Comparison of ENCODE assay signal across 17 cellular contexts in the genomic region with DNA sequence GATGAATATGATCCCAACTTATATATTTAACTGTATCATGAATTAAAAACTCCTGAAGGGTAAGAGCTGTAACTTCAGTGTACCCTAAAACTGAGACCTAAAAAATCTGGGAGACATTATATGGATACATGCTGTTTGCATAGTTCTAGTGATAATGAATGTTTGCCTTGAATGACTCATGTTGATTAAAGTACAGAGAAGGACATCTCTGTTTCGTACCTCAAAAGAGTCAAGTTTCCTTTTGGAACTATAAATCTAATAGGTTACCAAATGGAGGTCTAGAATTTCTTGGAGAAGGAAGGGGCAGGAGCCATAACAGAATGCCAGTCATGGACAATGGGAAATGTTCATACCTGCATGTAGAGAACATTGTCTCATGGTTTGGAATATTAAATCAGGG.
DNase-seq lines count a peak whose midpoint lies in the region; ATAC-seq and TF ChIP-seq lines count a peak whose summit lies in the region.
"Had no signal": no experiment of that assay in that cellular context is flagged by ENCODE, and none has a peak within 500 bp of the region (broad histone marks: within the 10 kb centered on the region; RNA-seq: fewer than 3 reads in every experiment).

No MANE protein-coding gene starts in this region.

- DNase-seq in Caco-2, result no peak
- peak; percentile 40 for DNase-seq in LoVo (ENCODE audit: low spot score)
- DNase-seq in hepatocyte (ENCODE audit: low spot score), result no peak
- DNase-seq in prostate gland (ENCODE audit: low spot score), result no peak
- no peak for DNase-seq in NCI-H146 (lab: John Stamatoyannopoulos, UW)
- no peak for DNase-seq in posterior cingulate gyrus
- DNase-seq: AML-193, GF-D8, GM23248, KBM-7, MG63, NCI-H1092 treated with DMSO at 0.1 percent for 48 hours, NCI-H187 treated with DMSO at 0.1 percent for 48 hours, NCI-H2171 treated with DMSO at 0.1 percent for 48 hours, NCI-H510A had no signal

- H3K4me1 Mint-ChIP-seq in Caco-2 (ENCODE audit: low read depth, unreplicated experiment), result peaks cover 33% of the 10 kb centered on the region

- TF ChIP-seq CTCF in Caco-2 (IDR thresholded peaks at IDR 0.05; ENCODE audit: insufficient read depth in 1 of 2, low read depth in 1 of 2, low read length in 1 of 2, severe bottlenecking in 1 of 2, unreplicated experiment in 1 of 2) (no peak), hepatocyte (IDR thresholded peaks at IDR 0.05; ENCODE audit: poor library complexity) (no peak), prostate gland (IDR thresholded peaks at IDR 0.05) (no peak)

- intact Hi-C loops in Caco-2 (cut with micrococcal nuclease; ENCODE audit: unreplicated experiment), result loop anchor here (1.0 kb wide), 1 partner anchor 22 kb away; no protein-coding TSS in a partner anchor
- intact Hi-C loops in prostate gland (cut with DNase I), result no loop called here
- intact Hi-C loops in posterior cingulate gyrus (cut with DNase I), result no loop called here

- no peaks in the 10 kb centered on the region for H4K20me1 ChIP-seq in hepatocyte (ENCODE audit: insufficient read depth, poor library complexity, severe bottlenecking)

- no peak overlapping the region for H2AFZ ChIP-seq in hepatocyte
- H2AFZ ChIP-seq: GM23248 had no signal

- no peaks in the 10 kb centered on the region for H3K27me3 Mint-ChIP-seq in Caco-2 (ENCODE audit: insufficient read depth, unreplicated experiment)

- no peak for TF ChIP-seq POLR2A in prostate gland (IDR thresholded peaks at IDR 0.05)

- peak overlapping the region; percentile 12 for H3K4me3 Mint-ChIP-seq in Caco-2 (ENCODE audit: unreplicated experiment)

- H3K36me3 Mint-ChIP-seq in Caco-2 (ENCODE audit: insufficient read depth, unreplicated experiment), result peaks cover 7% of the 10 kb centered on the region

- H3K27ac ChIP-seq in hepatocyte, result peak overlapping the region; percentile 42
- H3K27ac ChIP-seq in prostate gland, result peak overlapping the region; percentile 34 to 50
- H3K27ac ChIP-seq: GM23248, HL-60 had no signal

- H3K4me3 ChIP-seq in Caco-2 (ENCODE audit: low read depth, low read length), result no peak overlapping the region
- H3K4me3 ChIP-seq in hepatocyte, result no peak overlapping the region
- H3K4me3 ChIP-seq in prostate gland, result no peak overlapping the region
- H3K4me3 ChIP-seq: GM23248, MG63 had no signal

- H3K27ac Mint-ChIP-seq in Caco-2 (ENCODE audit: unreplicated experiment), result peak overlapping the region; percentile 10

- H3K79me2 ChIP-seq in hepatocyte, result no peaks in the 10 kb centered on the region

- no peaks in the 10 kb centered on the region for H3K36me3 ChIP-seq in Caco-2 (ENCODE audit: control insufficient read depth, insufficient read depth, low read length)
- no peaks in the 10 kb centered on the region for H3K36me3 ChIP-seq in hepatocyte (replicated peaks; ENCODE audit: insufficient read depth, low read depth)
- H3K36me3 ChIP-seq in prostate gland, result no peaks in the 10 kb centered on the region
- H3K36me3 ChIP-seq: MG63 had no signal

- WGBS in hepatocyte (ENCODE audit: low lambda C conversion rate, missing lambda C conversion rate), result 22% methylated on average over 1 of the region's 1 CpG
- 21% methylated on average over 1 of the region's 1 CpG for WGBS in prostate gland

- H3K9me3 Mint-ChIP-seq in Caco-2 (ENCODE audit: unreplicated experiment), result no peaks in the 10 kb centered on the region

- no peaks in the 10 kb centered on the region for H3K27me3 ChIP-seq in Caco-2 (replicated peaks; ENCODE audit: control insufficient read depth, insufficient read depth, low read length)
- no peaks in the 10 kb centered on the region for H3K27me3 ChIP-seq in hepatocyte
- H3K27me3 ChIP-seq in prostate gland (replicated peaks; ENCODE audit: insufficient read depth), result no peaks in the 10 kb centered on the region
- H3K27me3 ChIP-seq: MG63 had no signal

- POLR2A ChIA-PET in Caco-2 (lab: Charles Lee), result no interaction called here

- H3K9me3 ChIP-seq in Caco-2 (no peaks in the 10 kb centered on the region), hepatocyte (ENCODE audit: low read depth) (no peaks in the 10 kb centered on the region), prostate gland (no peaks in the 10 kb centered on the region)
- H3K9me3 ChIP-seq: MG63 had no signal

- H3K4me2 ChIP-seq in hepatocyte, result peak overlapping the region; percentile 53

- no peak for ATAC-seq in GM18907 (IDR thresholded peaks at IDR 0.05; ENCODE audit: unreplicated experiment)

- no TSS peak for BruUV-seq in Caco-2 (replicated peaks; lab: Mats Ljungman, UMichigan)

- H3K4me1 ChIP-seq in Caco-2 (peaks cover 32% of the 10 kb centered on the region), hepatocyte (ENCODE audit: insufficient read depth) (peaks cover 23% of the 10 kb centered on the region), prostate gland (replicated peaks) (no peaks in the 10 kb centered on the region)

- H3K9me2 ChIP-seq in hepatocyte (replicated peaks; ENCODE audit: insufficient read depth), result no peaks in the 10 kb centered on the region

- CTCF ChIA-PET in Caco-2 (lab: Charles Lee), result no interaction called here
